Comparison of ENCODE assay signal across 1 cellular context in the genomic region with DNA sequence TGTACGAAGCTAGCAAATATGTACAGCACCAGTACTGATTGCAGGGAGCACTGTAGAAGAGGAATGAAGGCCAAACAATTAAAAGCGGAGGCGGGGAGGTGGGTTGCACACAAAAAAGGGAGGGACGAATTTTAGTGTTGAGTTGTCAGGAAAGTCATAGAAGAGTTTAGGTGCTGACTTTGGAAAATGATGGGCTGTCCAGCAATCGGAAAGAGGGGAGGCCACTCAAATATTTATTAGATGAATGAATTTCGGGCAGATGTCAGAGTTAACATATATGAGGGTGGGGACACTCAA.
TF ChIP-seq lines count a peak whose summit lies in the region.

No MANE protein-coding gene starts in this region.

TF ChIP-seq in GM12878, 131 proteins besides CTCF, POLR2A, EP300 and RAD21:
- TF ChIP-seq, protein P1, sequence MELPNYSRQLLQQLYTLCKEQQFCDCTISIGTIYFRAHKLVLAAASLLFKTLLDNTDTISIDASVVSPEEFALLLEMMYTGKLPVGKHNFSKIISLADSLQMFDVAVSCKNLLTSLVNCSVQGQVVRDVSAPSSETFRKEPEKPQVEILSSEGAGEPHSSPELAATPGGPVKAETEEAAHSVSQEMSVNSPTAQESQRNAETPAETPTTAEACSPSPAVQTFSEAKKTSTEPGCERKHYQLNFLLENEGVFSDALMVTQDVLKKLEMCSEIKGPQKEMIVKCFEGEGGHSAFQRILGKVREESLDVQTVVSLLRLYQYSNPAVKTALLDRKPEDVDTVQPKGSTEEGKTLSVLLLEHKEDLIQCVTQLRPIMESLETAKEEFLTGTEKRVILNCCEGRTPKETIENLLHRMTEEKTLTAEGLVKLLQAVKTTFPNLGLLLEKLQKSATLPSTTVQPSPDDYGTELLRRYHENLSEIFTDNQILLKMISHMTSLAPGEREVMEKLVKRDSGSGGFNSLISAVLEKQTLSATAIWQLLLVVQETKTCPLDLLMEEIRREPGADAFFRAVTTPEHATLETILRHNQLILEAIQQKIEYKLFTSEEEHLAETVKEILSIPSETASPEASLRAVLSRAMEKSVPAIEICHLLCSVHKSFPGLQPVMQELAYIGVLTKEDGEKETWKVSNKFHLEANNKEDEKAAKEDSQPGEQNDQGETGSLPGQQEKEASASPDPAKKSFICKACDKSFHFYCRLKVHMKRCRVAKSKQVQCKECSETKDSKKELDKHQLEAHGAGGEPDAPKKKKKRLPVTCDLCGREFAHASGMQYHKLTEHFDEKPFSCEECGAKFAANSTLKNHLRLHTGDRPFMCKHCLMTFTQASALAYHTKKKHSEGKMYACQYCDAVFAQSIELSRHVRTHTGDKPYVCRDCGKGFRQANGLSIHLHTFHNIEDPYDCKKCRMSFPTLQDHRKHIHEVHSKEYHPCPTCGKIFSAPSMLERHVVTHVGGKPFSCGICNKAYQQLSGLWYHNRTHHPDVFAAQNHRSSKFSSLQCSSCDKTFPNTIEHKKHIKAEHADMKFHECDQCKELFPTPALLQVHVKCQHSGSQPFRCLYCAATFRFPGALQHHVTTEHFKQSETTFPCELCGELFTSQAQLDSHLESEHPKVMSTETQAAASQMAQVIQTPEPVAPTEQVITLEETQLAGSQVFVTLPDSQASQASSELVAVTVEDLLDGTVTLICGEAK (IDR thresholded peaks at IDR 0.05; ENCODE audit: borderline replicate concordance): 0 out of 2 replicates have a peak, but pooled peaks have one; percentile 39
- TF ChIP-seq NFYA (IDR thresholded peaks at IDR 0.05; ENCODE audit: borderline replicate concordance, low read depth, low read length) (no peak), EGR1 (IDR thresholded peaks at IDR 0.05; ENCODE audit: borderline replicate concordance in 1 of 2, low read depth in 2 of 2, low read length in 2 of 2) (no peak), BMI1 (IDR thresholded peaks at IDR 0.05; ENCODE audit: borderline replicate concordance) (no peak)
